In the genomic region with DNA sequence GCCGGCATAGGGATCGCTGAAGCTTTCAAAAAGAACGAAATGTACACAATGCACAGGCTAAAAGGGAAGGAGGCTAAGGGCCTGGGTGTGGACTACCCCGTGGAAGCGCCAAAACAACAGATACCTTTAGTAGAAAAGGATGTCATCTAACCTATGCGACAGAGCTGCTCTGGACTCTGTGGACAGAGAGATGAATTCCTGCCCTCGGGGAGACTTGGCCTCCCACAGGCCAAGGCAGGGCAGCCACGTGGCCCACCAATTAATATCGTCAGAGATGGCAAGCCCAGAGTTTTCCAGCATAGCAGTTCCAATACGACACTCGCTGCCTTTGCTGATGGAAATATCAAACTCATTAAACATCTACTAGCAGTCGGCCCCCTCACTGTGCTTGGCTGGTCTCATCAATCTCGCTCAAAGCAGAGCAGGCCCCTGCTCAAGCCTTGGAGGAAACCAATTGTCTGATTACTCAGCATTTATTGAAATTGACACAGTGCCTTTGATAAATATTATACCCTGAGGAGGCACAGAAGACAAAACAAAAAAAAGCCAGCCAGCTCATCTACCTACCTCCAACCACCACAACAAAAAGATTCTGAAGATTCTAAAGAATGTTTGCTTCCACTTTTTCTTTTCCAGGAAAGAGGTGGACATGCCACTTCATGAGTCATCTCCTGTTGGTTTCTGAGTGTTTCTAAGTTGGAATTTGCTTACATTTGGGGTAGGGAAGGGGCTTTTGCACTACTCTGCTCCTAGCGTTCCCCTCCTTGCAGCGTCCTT, we compare ENCODE assay signal across 20 cellular contexts.
A peak's percentile ranks its signal among the peaks of the same experiment; 100 is the strongest.
DNase-seq lines count a peak whose midpoint lies in the region; ATAC-seq and TF ChIP-seq lines count a peak whose summit lies in the region.
"Had no signal": no experiment of that assay in that cellular context is flagged by ENCODE, and none has a peak within 500 bp of the region (broad histone marks: within the 10 kb centered on the region; RNA-seq: fewer than 3 reads in every experiment).

No MANE protein-coding gene starts in this region.

- WGBS in mammary epithelial cell (ENCODE audit: low coverage, missing lambda C conversion rate) = 69% methylated on average over 15 of the region's 15 CpGs

- H3K27me3 ChIP-seq in mammary epithelial cell (ENCODE audit: insufficient read depth, low read length) = no peaks in the 10 kb centered on the region
- H3K27me3 ChIP-seq in breast epithelium = no peaks in the 10 kb centered on the region
- peaks cover 25% of the 10 kb centered on the region for H3K27me3 ChIP-seq in adipocyte (replicated peaks; ENCODE audit: control insufficient read depth, insufficient read depth, low read length)
- H3K27me3 ChIP-seq in foreskin keratinocyte = no peaks in the 10 kb centered on the region
- H3K27me3 ChIP-seq: neural progenitor cell had no signal

- no peaks in the 10 kb centered on the region for H3K9me3 ChIP-seq in mammary epithelial cell (replicated peaks; ENCODE audit: insufficient read depth, low read length)
- no peaks in the 10 kb centered on the region for H3K9me3 ChIP-seq in breast epithelium
- H3K9me3 ChIP-seq in adipocyte (ENCODE audit: control insufficient read depth, low read length) = no peaks in the 10 kb centered on the region
- H3K9me3 ChIP-seq: thoracic aorta had no signal

- no peak overlapping the region for H3K4me2 ChIP-seq in mammary epithelial cell (ENCODE audit: insufficient read depth, low read depth, low read length)
- H3K4me2 ChIP-seq: neural progenitor cell had no signal

- H4K20me1 ChIP-seq in mammary epithelial cell (ENCODE audit: insufficient read depth, low read length) = no peaks in the 10 kb centered on the region

- H3K4me1 ChIP-seq in mammary epithelial cell (ENCODE audit: insufficient read depth, low read length) (peaks cover 19% of the 10 kb centered on the region), breast epithelium (no peaks in the 10 kb centered on the region), adipocyte (ENCODE audit: control insufficient read depth, insufficient read depth, low read length) (no peaks in the 10 kb centered on the region), foreskin keratinocyte (peaks cover 12% of the 10 kb centered on the region)

- DNase-seq in mammary epithelial cell (peak; percentile 51), breast epithelium (ENCODE audit: low spot score in 2 of 2) (no peak), adipocyte (ENCODE audit: low read depth) (peak; percentile 15), foreskin keratinocyte (peak; percentile 44 to 73), epidermal melanocyte (ENCODE audit: insufficient read length, low spot score) (no peak)
- no peak for DNase-seq in effector CD4-positive, alpha-beta T cell
- DNase-seq: activated CD4-positive, CD25-positive, alpha-beta regulatory T cell; activated CD8-positive, alpha-beta memory T cell treated with anti-CD3 and anti-CD28 coated beads for 24 hours; activated T-cell treated with anti-CD3 and anti-CD28 coated beads, Interleukin-2, amount 50 U/mL, for 72 hours; caudate nucleus; effector memory CD4-positive, alpha-beta T cell; NCI-H187; NCI-H510A; SHP77 treated with DMSO at 0.1 percent for 48 hours had no signal

- H2AFZ ChIP-seq in mammary epithelial cell (ENCODE audit: low read depth, low read length) = no peak overlapping the region
- H2AFZ ChIP-seq: neural progenitor cell had no signal

- no peaks in the 10 kb centered on the region for H3K36me3 ChIP-seq in mammary epithelial cell (ENCODE audit: insufficient read depth, low read length)
- H3K36me3 ChIP-seq in breast epithelium = no peaks in the 10 kb centered on the region
- H3K36me3 ChIP-seq in adipocyte (ENCODE audit: control insufficient read depth, insufficient read depth, low read length, severe bottlenecking) = no peaks in the 10 kb centered on the region
- H3K36me3 ChIP-seq: neural progenitor cell, thoracic aorta had no signal

- in situ Hi-C loops in mammary epithelial cell (cut with MboI; ENCODE audit: low sequenced_read_pairs in 2 of 2) = loop anchor here in 1 of 2 donors (25.0 kb wide), 1 partner anchor 320 kb away; no protein-coding TSS in a partner anchor

- CTCF ChIA-PET in mammary epithelial cell (lab: Charles Lee; ENCODE audit: low non-redundant PET) = interaction anchor here (0.6 kb wide), 1 partner anchor 148 kb away, joined by 3 read pairs; no protein-coding TSS in a partner anchor

- H3K9ac ChIP-seq in mammary epithelial cell (ENCODE audit: insufficient read depth, low read length) (no peak overlapping the region), adipocyte (ENCODE audit: low read length) (no peak overlapping the region)
- H3K9ac ChIP-seq: neural progenitor cell had no signal

- TF ChIP-seq POLR2A in breast epithelium (IDR thresholded peaks at IDR 0.05) = no peak

- BruUV-seq in mammary epithelial cell (replicated peaks; lab: Mats Ljungman, UMichigan) = no TSS peak

- ATAC-seq in foreskin keratinocyte (peak; percentile 49), HG03378 (IDR thresholded peaks at IDR 0.05; ENCODE audit: unreplicated experiment) (no peak), GM21717 (IDR thresholded peaks at IDR 0.05; ENCODE audit: unreplicated experiment) (no peak)
- ATAC-seq: activated T-cell treated with anti-CD3 and anti-CD28 coated beads, Interleukin-2, amount 50 U/mL, for 72 hours; stimulated activated effector memory CD8-positive, alpha-beta T cell treated with anti-CD3 and anti-CD28 coated beads, Interleukin-12 subunit alpha, Interleukin-12 subunit beta, amount 100 ng/mL, for 72 hours had no signal

- H3K79me2 ChIP-seq in mammary epithelial cell (ENCODE audit: insufficient read depth, low read length) = no peaks in the 10 kb centered on the region

- H3K27ac ChIP-seq in mammary epithelial cell (ENCODE audit: insufficient read depth, low read depth, low read length) (no peak overlapping the region), breast epithelium (no peak overlapping the region), foreskin keratinocyte (no peak overlapping the region)
- H3K27ac ChIP-seq: C4-2B, neural progenitor cell, thoracic aorta had no signal

- intact Hi-C loops in mammary epithelial cell (cut with micrococcal nuclease) = loop anchor here (2.0 to 10.0 kb wide), 2 partner anchors 30 to 302 kb away; a partner anchor contains a TSS
- intact Hi-C loops in breast epithelium (cut with DNase I; ENCODE audit: low total_unique reads) = no loop called here

- TF ChIP-seq CTCF in mammary epithelial cell (conservative IDR thresholded peaks at IDR 0.05 in 1 of 2, IDR thresholded peaks at IDR 0.05 in 1 of 2; ENCODE audit: extremely low read depth in 1 of 2, insufficient read depth in 1 of 2, low read depth in 1 of 2, low read length in 2 of 2) (no peak), breast epithelium (IDR thresholded peaks at IDR 0.05) (no peak), foreskin keratinocyte (conservative IDR thresholded peaks at IDR 0.05) (no peak)

- H3K4me3 ChIP-seq in mammary epithelial cell (replicated peaks in 1 of 3; ENCODE audit: insufficient read depth in 1 of 3, low read depth in 2 of 3, low read length in 3 of 3) = no peak overlapping the region
- no peak overlapping the region for H3K4me3 ChIP-seq in breast epithelium
- H3K4me3 ChIP-seq in adipocyte (ENCODE audit: low read length) = no peak overlapping the region
- H3K4me3 ChIP-seq: neural progenitor cell, thoracic aorta had no signal

- dilution Hi-C loops in mammary epithelial cell (cut with HindIII; ENCODE audit: low sequenced_read_pairs) = no loop called here

Comparison
In these comparisons a context has a peak if more than half of its experiments do, and no peak if none do; other contexts are left out.
1. DNase-seq: peak in mammary epithelial cell (single experiment), adipocyte (single experiment) and foreskin keratinocyte (2 of 2); none in breast epithelium (0 of 2), effector CD4-positive, alpha-beta T cell (single experiment) and epidermal melanocyte (single experiment).